In the genomic region with DNA sequence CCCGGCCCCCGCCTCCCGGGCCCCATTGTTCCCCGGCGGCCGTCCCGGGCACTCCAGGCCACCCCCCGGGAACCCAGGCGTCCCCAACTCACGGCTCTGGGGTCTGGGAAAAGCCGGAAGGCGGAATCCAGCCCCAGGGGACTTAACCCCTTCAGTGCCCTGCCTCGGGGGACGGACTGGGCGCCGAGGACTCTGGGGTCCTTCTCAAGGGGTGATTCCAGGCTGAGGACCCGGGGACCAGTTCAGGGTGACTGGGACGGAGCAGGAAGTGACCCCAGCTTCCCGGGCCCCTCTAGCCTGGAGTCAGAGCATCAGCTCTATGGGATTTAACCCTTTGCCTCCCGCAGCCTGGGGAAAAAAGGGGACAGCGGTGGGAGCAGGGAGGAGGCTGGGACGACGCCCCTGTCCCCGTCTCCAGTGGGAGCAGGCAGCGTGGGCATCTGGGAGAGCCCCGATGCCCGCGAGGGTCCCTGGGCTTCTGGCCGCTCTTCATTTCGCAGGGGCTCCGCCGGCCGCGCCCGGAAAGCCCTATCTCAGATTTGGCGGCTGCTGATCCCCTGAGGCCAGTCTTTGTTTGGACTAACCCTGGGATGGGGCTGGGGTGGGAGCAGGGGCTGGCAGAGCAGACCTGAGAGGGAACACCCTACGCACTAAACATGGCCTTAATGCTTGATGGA, we compare ENCODE assay signal across 1 cellular context.
TF ChIP-seq lines count a peak whose summit lies in the region.

Gene ZNF629 (minus strand): TSS at position 270 of the 677 bp plus-strand sequence. CDS start 2,723 bp downstream, outside the sequence.

TF ChIP-seq in HepG2, 621 proteins besides CTCF, POLR2A, EP300 and RAD21 (continued from another document and continues in another):
- TF ChIP-seq BRD4 (CRISPR knock-in tag; IDR thresholded peaks at IDR 0.05) (peak; percentile 85), ZNF580 (CRISPR knock-in tag; IDR thresholded peaks at IDR 0.05; ENCODE audit: borderline replicate concordance, low read depth) (peak; percentile 74; the same call in 1 of the 2 replicates), DDIT3 (CRISPR knock-in tag; IDR thresholded peaks at IDR 0.05) (no peak), ZNF446 (CRISPR knock-in tag; IDR thresholded peaks at IDR 0.05) (no peak), ZNF230 (CRISPR knock-in tag; IDR thresholded peaks at IDR 0.05) (no peak; the same call in 1 of the 2 replicates), PATZ1 (CRISPR knock-in tag; IDR thresholded peaks at IDR 0.05) (peak; percentile 80), SP140L (CRISPR knock-in tag; IDR thresholded peaks at IDR 0.05; ENCODE audit: borderline replicate concordance) (no peak), ZNF343 (CRISPR knock-in tag; IDR thresholded peaks at IDR 0.05) (no peak), ZGPAT (CRISPR knock-in tag; IDR thresholded peaks at IDR 0.05) (peak; percentile 71), KLF6 (CRISPR knock-in tag; IDR thresholded peaks at IDR 0.05) (peak; percentile 73; the same call in 1 of the 2 replicates), ZSCAN31 (CRISPR knock-in tag; IDR thresholded peaks at IDR 0.05; ENCODE audit: low read depth) (peak; percentile 89), FOXJ3 (CRISPR knock-in tag; IDR thresholded peaks at IDR 0.05; ENCODE audit: borderline replicate concordance) (peak; percentile 46), ZNF790 (CRISPR knock-in tag; IDR thresholded peaks at IDR 0.05; ENCODE audit: borderline replicate concordance) (no peak), HMGXB4 (CRISPR knock-in tag; IDR thresholded peaks at IDR 0.05; ENCODE audit: borderline replicate concordance in 1 of 2, low read depth in 1 of 2) (peak; percentile 76 to 96), ZNF800 (CRISPR knock-in tag; IDR thresholded peaks at IDR 0.05) (no peak), ZNF143 (CRISPR knock-in tag; IDR thresholded peaks at IDR 0.05) (peak; percentile 74), TFAP4 (IDR thresholded peaks at IDR 0.05; ENCODE audit: borderline replicate concordance, low read depth) (no peak; the same call in 1 of the 2 replicates), ZNF274 (CRISPR knock-in tag; IDR thresholded peaks at IDR 0.05) (no peak), HNF4G (IDR thresholded peaks at IDR 0.05; ENCODE audit: borderline replicate concordance, low read depth, low read length) (peak; percentile 59; the same call in 1 of the 2 replicates), HNF4G (CRISPR knock-in tag; IDR thresholded peaks at IDR 0.05; ENCODE audit: borderline replicate concordance, low read depth) (peak; percentile 38; the same call in 1 of the 2 replicates), SRSF1 (optimal IDR thresholded peaks at IDR 0.05; ENCODE audit: low read depth, low read length) (peak; percentile 82), CREB1 (IDR thresholded peaks at IDR 0.05) (no peak), CREB1 (CRISPR knock-in tag; IDR thresholded peaks at IDR 0.05) (no peak), NONO (IDR thresholded peaks at IDR 0.05) (no peak), NONO (CRISPR knock-in tag; conservative IDR thresholded peaks at IDR 0.05) (peak; percentile 79; the same call in 1 of the 2 replicates), MTERF4 (CRISPR knock-in tag; IDR thresholded peaks at IDR 0.05) (peak; percentile 57; the same call in 1 of the 2 replicates)
- TF ChIP-seq, protein P1, sequence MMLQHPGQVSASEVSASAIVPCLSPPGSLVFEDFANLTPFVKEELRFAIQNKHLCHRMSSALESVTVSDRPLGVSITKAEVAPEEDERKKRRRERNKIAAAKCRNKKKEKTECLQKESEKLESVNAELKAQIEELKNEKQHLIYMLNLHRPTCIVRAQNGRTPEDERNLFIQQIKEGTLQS (CRISPR knock-in tag; IDR thresholded peaks at IDR 0.05) = peak; percentile 39; the same call in 1 of the 2 replicates
- TF ChIP-seq, protein P2, sequence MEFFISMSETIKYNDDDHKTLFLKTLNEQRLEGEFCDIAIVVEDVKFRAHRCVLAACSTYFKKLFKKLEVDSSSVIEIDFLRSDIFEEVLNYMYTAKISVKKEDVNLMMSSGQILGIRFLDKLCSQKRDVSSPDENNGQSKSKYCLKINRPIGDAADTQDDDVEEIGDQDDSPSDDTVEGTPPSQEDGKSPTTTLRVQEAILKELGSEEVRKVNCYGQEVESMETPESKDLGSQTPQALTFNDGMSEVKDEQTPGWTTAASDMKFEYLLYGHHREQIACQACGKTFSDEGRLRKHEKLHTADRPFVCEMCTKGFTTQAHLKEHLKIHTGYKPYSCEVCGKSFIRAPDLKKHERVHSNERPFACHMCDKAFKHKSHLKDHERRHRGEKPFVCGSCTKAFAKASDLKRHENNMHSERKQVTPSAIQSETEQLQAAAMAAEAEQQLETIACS (CRISPR knock-in tag; IDR thresholded peaks at IDR 0.05) = peak; percentile 81
- TF ChIP-seq, protein P3, sequence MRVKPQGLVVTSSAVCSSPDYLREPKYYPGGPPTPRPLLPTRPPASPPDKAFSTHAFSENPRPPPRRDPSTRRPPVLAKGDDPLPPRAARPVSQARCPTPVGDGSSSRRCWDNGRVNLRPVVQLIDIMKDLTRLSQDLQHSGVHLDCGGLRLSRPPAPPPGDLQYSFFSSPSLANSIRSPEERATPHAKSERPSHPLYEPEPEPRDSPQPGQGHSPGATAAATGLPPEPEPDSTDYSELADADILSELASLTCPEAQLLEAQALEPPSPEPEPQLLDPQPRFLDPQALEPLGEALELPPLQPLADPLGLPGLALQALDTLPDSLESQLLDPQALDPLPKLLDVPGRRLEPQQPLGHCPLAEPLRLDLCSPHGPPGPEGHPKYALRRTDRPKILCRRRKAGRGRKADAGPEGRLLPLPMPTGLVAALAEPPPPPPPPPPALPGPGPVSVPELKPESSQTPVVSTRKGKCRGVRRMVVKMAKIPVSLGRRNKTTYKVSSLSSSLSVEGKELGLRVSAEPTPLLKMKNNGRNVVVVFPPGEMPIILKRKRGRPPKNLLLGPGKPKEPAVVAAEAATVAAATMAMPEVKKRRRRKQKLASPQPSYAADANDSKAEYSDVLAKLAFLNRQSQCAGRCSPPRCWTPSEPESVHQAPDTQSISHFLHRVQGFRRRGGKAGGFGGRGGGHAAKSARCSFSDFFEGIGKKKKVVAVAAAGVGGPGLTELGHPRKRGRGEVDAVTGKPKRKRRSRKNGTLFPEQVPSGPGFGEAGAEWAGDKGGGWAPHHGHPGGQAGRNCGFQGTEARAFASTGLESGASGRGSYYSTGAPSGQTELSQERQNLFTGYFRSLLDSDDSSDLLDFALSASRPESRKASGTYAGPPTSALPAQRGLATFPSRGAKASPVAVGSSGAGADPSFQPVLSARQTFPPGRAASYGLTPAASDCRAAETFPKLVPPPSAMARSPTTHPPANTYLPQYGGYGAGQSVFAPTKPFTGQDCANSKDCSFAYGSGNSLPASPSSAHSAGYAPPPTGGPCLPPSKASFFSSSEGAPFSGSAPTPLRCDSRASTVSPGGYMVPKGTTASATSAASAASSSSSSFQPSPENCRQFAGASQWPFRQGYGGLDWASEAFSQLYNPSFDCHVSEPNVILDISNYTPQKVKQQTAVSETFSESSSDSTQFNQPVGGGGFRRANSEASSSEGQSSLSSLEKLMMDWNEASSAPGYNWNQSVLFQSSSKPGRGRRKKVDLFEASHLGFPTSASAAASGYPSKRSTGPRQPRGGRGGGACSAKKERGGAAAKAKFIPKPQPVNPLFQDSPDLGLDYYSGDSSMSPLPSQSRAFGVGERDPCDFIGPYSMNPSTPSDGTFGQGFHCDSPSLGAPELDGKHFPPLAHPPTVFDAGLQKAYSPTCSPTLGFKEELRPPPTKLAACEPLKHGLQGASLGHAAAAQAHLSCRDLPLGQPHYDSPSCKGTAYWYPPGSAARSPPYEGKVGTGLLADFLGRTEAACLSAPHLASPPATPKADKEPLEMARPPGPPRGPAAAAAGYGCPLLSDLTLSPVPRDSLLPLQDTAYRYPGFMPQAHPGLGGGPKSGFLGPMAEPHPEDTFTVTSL (CRISPR knock-in tag; IDR thresholded peaks at IDR 0.05; ENCODE audit: borderline replicate concordance) = no peak
- TF ChIP-seq, protein P4, sequence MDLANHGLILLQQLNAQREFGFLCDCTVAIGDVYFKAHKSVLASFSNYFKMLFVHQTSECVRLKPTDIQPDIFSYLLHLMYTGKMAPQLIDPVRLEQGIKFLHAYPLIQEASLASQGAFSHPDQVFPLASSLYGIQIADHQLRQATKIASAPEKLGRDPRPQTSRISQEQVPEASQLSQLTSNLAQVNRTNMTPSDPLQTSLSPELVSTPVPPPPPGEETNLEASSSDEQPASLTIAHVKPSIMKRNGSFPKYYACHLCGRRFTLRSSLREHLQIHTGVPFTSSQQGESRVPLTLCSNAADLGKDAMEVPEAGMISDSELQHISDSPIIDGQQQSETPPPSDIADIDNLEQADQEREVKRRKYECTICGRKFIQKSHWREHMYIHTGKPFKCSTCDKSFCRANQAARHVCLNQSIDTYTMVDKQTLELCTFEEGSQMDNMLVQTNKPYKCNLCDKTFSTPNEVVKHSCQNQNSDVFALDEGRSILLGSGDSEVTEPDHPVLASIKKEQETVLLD (CRISPR knock-in tag; IDR thresholded peaks at IDR 0.05; ENCODE audit: low read depth) = 0 out of 2 replicates have a peak, but pooled peaks have one; percentile 53
